8 cellular contexts compared by ENCODE assay signal in the genomic region with DNA sequence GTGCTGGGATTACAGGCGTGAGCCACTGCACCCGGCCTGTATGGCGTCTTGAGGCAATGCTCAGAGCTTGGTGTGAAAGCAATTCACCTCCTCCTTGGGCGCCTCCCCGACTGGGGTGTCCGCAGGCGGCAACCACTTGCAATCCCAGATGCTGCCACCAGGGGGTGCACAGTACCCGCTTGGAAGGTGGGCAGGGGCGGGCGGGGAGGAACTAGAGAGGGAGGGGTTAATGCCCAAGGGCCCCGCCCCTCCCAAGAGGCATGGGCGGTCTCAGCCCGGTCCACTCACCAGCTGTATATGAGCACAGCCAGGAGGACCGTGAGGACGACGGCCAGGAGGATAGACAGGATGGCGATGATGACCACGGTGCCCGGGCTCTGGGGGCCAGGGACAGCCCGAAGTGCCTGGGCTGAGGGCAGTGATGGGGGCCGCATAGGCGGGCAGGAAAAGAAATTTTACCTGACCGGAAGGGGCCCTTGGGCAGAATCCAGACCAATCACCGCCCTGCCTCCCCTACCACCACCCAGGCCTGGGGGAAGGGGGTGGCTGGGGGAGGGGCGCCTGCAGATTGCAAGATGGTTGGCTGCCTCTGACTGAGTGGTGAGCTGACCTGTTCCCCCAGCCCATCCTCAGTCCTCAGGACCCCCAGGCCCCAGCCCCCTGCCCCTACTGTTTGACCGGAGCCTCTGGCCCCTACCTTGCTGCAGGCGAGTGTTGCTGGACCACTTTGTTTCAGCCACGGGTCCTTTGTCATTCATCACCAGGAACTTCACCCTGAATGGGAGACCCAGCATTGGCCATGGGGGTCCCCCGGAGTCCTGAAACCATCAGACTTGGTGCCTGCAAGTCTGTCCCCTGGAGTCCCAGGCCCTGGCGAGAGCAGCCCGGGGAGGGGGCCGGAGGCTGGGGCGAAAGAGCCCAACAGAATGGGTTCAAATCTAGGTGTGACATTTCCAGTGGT. TPM values are rescaled to one million over a fixed set of nuclear protein-coding genes. Genes with fewer than 3 reads are reported as not detected.
DNase-seq lines count a peak whose midpoint lies in the region; ATAC-seq and TF ChIP-seq lines count a peak whose summit lies in the region.
"Not testable (repeated sequence)": the region's sequence is repeated elsewhere in the genome, so short reads cannot be mapped to it uniquely, and the experiment has no call there.

No MANE protein-coding gene starts in this region.

- not testable (repeated sequence) for H3K9me3 Mint-ChIP-seq in activated CD8-positive, alpha-beta T cell treated with anti-CD3 and anti-CD28 coated beads for 36 hours

- ATAC-seq in GM18907 (IDR thresholded peaks at IDR 0.05; ENCODE audit: unreplicated experiment) (peak; percentile 74), HG03066 (IDR thresholded peaks at IDR 0.05; ENCODE audit: low read depth, unreplicated experiment) (peak; percentile 64)
- peak; percentile 91 for ATAC-seq in activated CD8-positive, alpha-beta T cell treated with anti-CD3 and anti-CD28 coated beads for 36 hours

- not testable (repeated sequence) for H3K27ac Mint-ChIP-seq in activated CD8-positive, alpha-beta T cell treated with anti-CD3 and anti-CD28 coated beads for 36 hours

- H3K36me3 Mint-ChIP-seq in activated CD8-positive, alpha-beta T cell treated with anti-CD3 and anti-CD28 coated beads for 36 hours (ENCODE audit: low read depth), result not testable (repeated sequence)

- intact Hi-C loops in activated CD8-positive, alpha-beta T cell treated with anti-CD3 and anti-CD28 coated beads for 36 hours (cut with micrococcal nuclease), result not testable (repeated sequence)

- CTCF ChIA-PET in AG04449 (lab: Yijun Ruan, JAX); activated CD8-positive, alpha-beta T cell treated with anti-CD3 and anti-CD28 coated beads for 36 hours (lab: Charles Lee): not testable (repeated sequence)

- peak overlapping the region; percentile 23; the same call in 1 of the 2 replicates for H3K4me3 ChIP-seq in AG04449 (ENCODE audit: low read depth, low read length)
- H3K4me3 ChIP-seq in choroid plexus epithelial cell (ENCODE audit: low read depth, low read length), result not testable (repeated sequence)

- H3K27me3 Mint-ChIP-seq in activated CD8-positive, alpha-beta T cell treated with anti-CD3 and anti-CD28 coated beads for 36 hours, result not testable (repeated sequence)

- H3K4me3 Mint-ChIP-seq in activated CD8-positive, alpha-beta T cell treated with anti-CD3 and anti-CD28 coated beads for 36 hours, result not testable (repeated sequence)

- POLR2A ChIA-PET in AG04449 (lab: Yijun Ruan, JAX); activated CD8-positive, alpha-beta T cell treated with anti-CD3 and anti-CD28 coated beads for 36 hours (lab: Charles Lee): not testable (repeated sequence)

- peak; percentile 63 for TF ChIP-seq CTCF in AG04449 (IDR thresholded peaks at IDR 0.05; ENCODE audit: insufficient read depth, low read length, missing control alignments)
- TF ChIP-seq CTCF in activated CD8-positive, alpha-beta T cell treated with anti-CD3 and anti-CD28 coated beads for 36 hours (IDR thresholded peaks at IDR 0.05), result peak; percentile 72
- TF ChIP-seq CTCF in choroid plexus epithelial cell (conservative IDR thresholded peaks at IDR 0.05; ENCODE audit: low read depth, low read length), result peak; percentile 61

- not testable (repeated sequence) for DNase-seq in AG04449 (ENCODE audit: low read depth, low spot score)
- DNase-seq in NCI-H748 treated with DMSO at 0.1 percent for 48 hours (lab: John Stamatoyannopoulos, UW) (peak; percentile 12), choroid plexus epithelial cell (ENCODE audit: low read depth) (peak; percentile 75), islet precursor cell (peak; percentile 90)
- DNase-seq in activated CD8-positive, alpha-beta T cell treated with anti-CD3 and anti-CD28 coated beads for 36 hours, result peak; percentile 89
- DNase-seq in stimulated activated CD4-positive, alpha-beta T cell treated with anti-CD3 and anti-CD28 coated beads, Interleukin-12 subunit alpha, Interleukin-12 subunit beta, amount 100 ng/mL, for 48 hours (ENCODE audit: low read depth in 2 of 3, low spot score in 1 of 3), result peak; percentile 78 to 91 (median 84)

- not testable (repeated sequence) for H3K4me1 Mint-ChIP-seq in activated CD8-positive, alpha-beta T cell treated with anti-CD3 and anti-CD28 coated beads for 36 hours (ENCODE audit: low read depth)

RNA-seq across cellular contexts. Expression of a gene that starts 11.5 kb away (rescaled TPM):
- total RNA-seq in activated CD8-positive, alpha-beta T cell treated with anti-CD3 and anti-CD28 coated beads for 36 hours, result not detected

RNA-seq across cellular contexts. Expression of a gene that starts 58.3 kb away (rescaled TPM):
- total RNA-seq in activated CD8-positive, alpha-beta T cell treated with anti-CD3 and anti-CD28 coated beads for 36 hours, result 100 to 1,000 TPM; 108 to 110 TPM

RNA-seq across cellular contexts. Expression of a gene that starts 59.9 kb away (rescaled TPM):
- total RNA-seq in activated CD8-positive, alpha-beta T cell treated with anti-CD3 and anti-CD28 coated beads for 36 hours, result 10 to 100 TPM in 1 of 2 experiments, 1 to 10 TPM in 1; 8.8 to 10.2 TPM
